Comparison of ENCODE assay signal across 1 cellular context in genomic region chr1:200733907-200734306, GRCh38.
TF ChIP-seq lines count a peak whose summit lies in the region.

No MANE protein-coding gene starts in this region.

TF ChIP-seq in HEK293, 187 proteins besides CTCF, POLR2A, EP300 and RAD21 (continued from another document):
- TF ChIP-seq PRDM6 (tag by site-specific recombination; IDR thresholded peaks at IDR 0.05) = no peak
- no peak for TF ChIP-seq ZNF114 (tag by site-specific recombination; IDR thresholded peaks at IDR 0.05)
- TF ChIP-seq GLIS1 (tag by site-specific recombination; IDR thresholded peaks at IDR 0.05) = peak; percentile 37; the same call in 1 of the 2 replicates
- TF ChIP-seq ZFP41 (tag by site-specific recombination; IDR thresholded peaks at IDR 0.05; ENCODE audit: borderline replicate concordance) = no peak
- no peak for TF ChIP-seq AEBP2 (tag by site-specific recombination; IDR thresholded peaks at IDR 0.05; ENCODE audit: borderline replicate concordance)
- TF ChIP-seq ZBTB6 (tag by site-specific recombination; IDR thresholded peaks at IDR 0.05) = no peak
- peak; percentile 1; the same call in 1 of the 2 replicates for TF ChIP-seq ZNF335 (tag by site-specific recombination; conservative IDR thresholded peaks at IDR 0.05)
- 0 out of 2 replicates have a peak, but pooled peaks have one; percentile 47 for TF ChIP-seq ZIC2 (tag by site-specific recombination; IDR thresholded peaks at IDR 0.05)
- no peak for TF ChIP-seq INSM2 (tag by site-specific recombination; IDR thresholded peaks at IDR 0.05)
